Comparison of ENCODE assay signal across 1 cellular context in genomic region chr16:2486645-2487516, GRCh38.
TF ChIP-seq lines count a peak whose summit lies in the region.

No MANE protein-coding gene starts in this region.

TF ChIP-seq in GM12878, 131 proteins besides CTCF, POLR2A, EP300 and RAD21 (continued from another document):
- peak; percentile 60; the same call in 1 of the 2 replicates for TF ChIP-seq TCF12 (IDR thresholded peaks at IDR 0.05; ENCODE audit: low read depth, low read length)
